Comparison of ENCODE assay signal across 8 cellular contexts in the genomic region with DNA sequence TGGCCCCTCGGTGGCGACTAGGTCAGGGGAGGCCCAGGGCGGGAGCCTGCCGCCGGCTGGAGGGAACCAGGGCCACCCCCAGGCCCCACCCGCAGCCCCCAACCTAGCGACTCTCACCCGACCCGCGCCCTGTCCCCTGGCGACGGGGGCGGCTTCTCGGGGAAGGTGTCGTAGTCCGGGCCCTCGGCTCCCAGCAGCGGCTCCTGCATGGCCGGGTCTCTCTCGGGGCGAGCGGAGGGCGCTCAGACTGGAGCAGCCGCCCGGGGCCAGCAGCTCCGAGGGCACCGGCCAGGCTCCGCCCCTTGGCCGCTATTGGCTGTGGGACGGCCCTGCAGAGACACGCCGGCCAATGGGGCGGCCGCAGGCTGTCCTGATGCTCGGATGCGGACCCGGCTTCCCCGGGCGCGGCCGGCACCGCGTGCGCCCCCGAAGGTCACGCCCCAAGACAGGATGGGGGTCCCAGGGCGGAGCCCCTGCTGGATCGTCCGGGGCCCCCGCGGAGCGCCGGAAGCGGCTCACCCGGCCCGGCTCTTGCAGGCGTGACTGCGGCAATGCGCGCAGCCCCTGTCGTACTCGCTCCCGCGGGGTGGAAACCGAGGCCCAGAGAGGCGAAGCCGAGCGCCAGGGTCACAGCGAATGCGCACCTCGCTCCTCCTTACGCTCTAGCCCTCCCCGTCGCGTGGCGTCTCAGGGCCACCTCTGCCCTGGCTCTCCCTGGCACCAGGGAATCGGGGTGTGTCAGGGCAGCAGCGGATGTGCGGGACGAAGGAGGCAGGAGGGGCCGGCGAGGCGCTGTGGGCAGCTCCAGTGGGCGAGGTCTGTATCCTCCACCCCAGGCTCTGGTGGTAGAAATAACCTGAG. TPM values are rescaled to one million over a fixed set of nuclear protein-coding genes. Genes with fewer than 3 reads are reported as not detected.
DNase-seq lines count a peak whose midpoint lies in the region; ATAC-seq, FAIRE-seq and TF ChIP-seq lines count a peak whose summit lies in the region.

A gene with protein sequence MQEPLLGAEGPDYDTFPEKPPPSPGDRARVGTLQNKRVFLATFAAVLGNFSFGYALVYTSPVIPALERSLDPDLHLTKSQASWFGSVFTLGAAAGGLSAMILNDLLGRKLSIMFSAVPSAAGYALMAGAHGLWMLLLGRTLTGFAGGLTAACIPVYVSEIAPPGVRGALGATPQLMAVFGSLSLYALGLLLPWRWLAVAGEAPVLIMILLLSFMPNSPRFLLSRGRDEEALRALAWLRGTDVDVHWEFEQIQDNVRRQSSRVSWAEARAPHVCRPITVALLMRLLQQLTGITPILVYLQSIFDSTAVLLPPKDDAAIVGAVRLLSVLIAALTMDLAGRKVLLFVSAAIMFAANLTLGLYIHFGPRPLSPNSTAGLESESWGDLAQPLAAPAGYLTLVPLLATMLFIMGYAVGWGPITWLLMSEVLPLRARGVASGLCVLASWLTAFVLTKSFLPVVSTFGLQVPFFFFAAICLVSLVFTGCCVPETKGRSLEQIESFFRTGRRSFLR (minus strand): TSS at position 249 of the 861 bp plus-strand sequence. CDS start 40 bp downstream, at position 209.

- peak within 1 kb of the TSS; percentile 68; the same call in 1 of the 2 replicates for H2BK12ac ChIP-seq in H1 (ENCODE audit: low read depth, low read length)

- H3K4me3 Mint-ChIP-seq in CD4-positive, alpha-beta T cell = peak within 1 kb of the TSS; percentile 78
- H3K4me3 Mint-ChIP-seq in memory B cell = peak within 1 kb of the TSS; percentile 91

- FAIRE-seq in H1 (lab: Jason Lieb, UNC) = no peak

- WGBS in H1 (ENCODE audit: extremely low coverage in 1 of 2, insufficient coverage in 1 of 2, insufficient read length in 1 of 2, insufficient replicate concordance in 2 of 2, low coverage in 1 of 2, low lambda C conversion rate in 2 of 2, missing lambda C conversion rate in 1 of 2), 2 experiments = 2% methylated on average over 79 of the region's 84 CpGs; no CpG with 5 or more reads in 1 of the 2 experiments

- H3K36me3 Mint-ChIP-seq in CD4-positive, alpha-beta T cell (ENCODE audit: low read depth) = no peaks in the 10 kb centered on the region
- peaks cover 6% of the 10 kb centered on the region for H3K36me3 Mint-ChIP-seq in memory B cell

- H4K5ac ChIP-seq in H1 (ENCODE audit: insufficient read length, low read depth, low read length) = peak within 1 kb of the TSS; percentile 86

- H2BK120ac ChIP-seq in H1 (replicated peaks; ENCODE audit: low read depth, low read length) = peak within 1 kb of the TSS; percentile 88

- peak within 1 kb of the TSS; percentile 51 for H3K14ac ChIP-seq in H1 (ENCODE audit: insufficient read length)

- no peak for TF ChIP-seq RAD21 in H1 (IDR thresholded peaks at IDR 0.05 in 1 of 2, conservative IDR thresholded peaks at IDR 0.05 in 1 of 2; ENCODE audit: low read depth in 2 of 2, low read length in 2 of 2)

- DNase-seq in CD4-positive, alpha-beta T cell = peak; percentile 56 to 79 (median 72)
- DNase-seq in NCI-H82 treated with DMSO at 0.1 percent for 48 hours (lab: John Stamatoyannopoulos, UW; ENCODE audit: unreplicated experiment) = peak; percentile 36
- peak; percentile 63 for DNase-seq in activated CD8-positive, alpha-beta memory T cell treated with anti-CD3 and anti-CD28 coated beads for 4 hours (ENCODE audit: low read depth in 2 of 2)
- peak; percentile 74 to 94 for DNase-seq in H1 (ENCODE audit: low read depth in 1 of 2, low spot score in 2 of 2)
- peak; percentile 71 to 75 for DNase-seq in memory B cell (ENCODE audit: low spot score in 2 of 2)
- DNase-seq in stimulated activated CD4-positive, alpha-beta T cell treated with anti-CD3 and anti-CD28 coated beads, TNF-alpha, amount 100 ng/mL, for 48 hours (ENCODE audit: low read depth in 3 of 3) = peak; percentile 62 to 77 (median 67)

- H3K56ac ChIP-seq in H1 (replicated peaks; ENCODE audit: insufficient read length, low read depth, low read length) = peak within 1 kb of the TSS; percentile 69

- H3K27me3 Mint-ChIP-seq in CD4-positive, alpha-beta T cell = no peaks in the 10 kb centered on the region
- H3K27me3 Mint-ChIP-seq in memory B cell = no peaks in the 10 kb centered on the region

- peaks cover 9% of the 10 kb centered on the region for H3K4me1 Mint-ChIP-seq in CD4-positive, alpha-beta T cell (ENCODE audit: low read depth)
- peaks cover 23% of the 10 kb centered on the region for H3K4me1 Mint-ChIP-seq in memory B cell

- H3K27ac ChIP-seq in CD4-positive, alpha-beta T cell (ENCODE audit: low read depth, low read length) = no peak within 1 kb of the TSS
- H3K27ac ChIP-seq in H1 (ENCODE audit: low read depth, low read length) = no peak within 1 kb of the TSS

- H4K91ac ChIP-seq in H1 (replicated peaks; ENCODE audit: insufficient read length, low read length) = peak within 1 kb of the TSS; percentile 96

- H3K9ac ChIP-seq in H1 (replicated peaks in 1 of 4; ENCODE audit: extremely low read depth in 1 of 4, low read depth in 3 of 4, low read length in 3 of 4) = peak within 1 kb of the TSS in 3 of 4 experiments; percentile 35 to 37 (median 37); a peak in 4 of 7 replicates

- POLR2A ChIA-PET in CD4-positive, alpha-beta T cell (lab: Charles Lee) = interaction anchor here (0.6 to 1.7 kb wide), 6 partner anchors 9 to 686 kb away, joined by 3 to 8 read pairs (median 4); partner anchors contain the start of genes REXO4 and RNU6ATAC
- POLR2A ChIA-PET in H1 (lab: Charles Lee; ENCODE audit: partially characterized antibody) = interaction anchor here (0.5 to 3.4 kb wide), 10 partner anchors 11 to 200 kb away, joined by 3 to 19 read pairs (median 4); partner anchors contain the start of genes CACFD1, MED22, REXO4 and RPL7A

- CTCF ChIA-PET in CD4-positive, alpha-beta T cell (lab: Charles Lee) = no interaction called here
- CTCF ChIA-PET in H1 (lab: Charles Lee; ENCODE audit: partially characterized antibody) = interaction anchor here (0.6 to 3.4 kb wide), 12 partner anchors 8 to 278 kb away, joined by 3 to 13 read pairs (median 4); no protein-coding TSS in a partner anchor

- peak; percentile 97 for ATAC-seq in CD4-positive, alpha-beta T cell (ENCODE audit: poor library complexity)
- ATAC-seq in GM19397 (IDR thresholded peaks at IDR 0.05; ENCODE audit: unreplicated experiment) (peak; percentile 87), HG03521 (IDR thresholded peaks at IDR 0.05; ENCODE audit: unreplicated experiment) (peak; percentile 89), memory B cell (ENCODE audit: low read depth) (peak; percentile 85)

- H3K36me3 ChIP-seq in H1 (ENCODE audit: control insufficient read depth in 2 of 4, insufficient read depth in 4 of 4, low read length in 3 of 4) = peaks cover 0 to 14% (median 6%) of the 10 kb centered on the region in 4 experiments; a peak in 5 of 8 replicates

- intact Hi-C loops in CD4-positive, alpha-beta T cell (cut with DNase I, micrococcal nuclease) = loop anchor here in 1 of 2 experiments (5.0 kb wide), 2 partner anchors 142 to 452 kb away; partner anchors contain the start of gene SURF6

- H2AFZ ChIP-seq in H1 (ENCODE audit: low read length) = peak within 1 kb of the TSS; percentile 54; the same call in 1 of the 2 replicates

- H4K20me1 ChIP-seq in H1 (replicated peaks in 1 of 2; ENCODE audit: control insufficient read depth in 1 of 2, insufficient read depth in 2 of 2, low read length in 2 of 2) = peaks cover 2 to 19% of the 10 kb centered on the region in 2 experiments

- H2BK15ac ChIP-seq in H1 (ENCODE audit: low read length) = peak within 1 kb of the TSS; percentile 5; the same call in 1 of the 2 replicates

- TF ChIP-seq EP300 in H1 (IDR thresholded peaks at IDR 0.05; ENCODE audit: borderline replicate concordance in 1 of 2, low read depth in 2 of 2, low read length in 2 of 2) = no peak

- 0 out of 2 replicates have a peak within 1 kb of the TSS, but pooled peaks have one; percentile 65 for H2AK5ac ChIP-seq in H1 (ENCODE audit: low read depth, low read length)

- H4K8ac ChIP-seq in H1 (ENCODE audit: extremely low read depth, insufficient read depth, low read length) = peak within 1 kb of the TSS; percentile 87

- peaks cover 6% of the 10 kb centered on the region; the same call in 1 of the 2 replicates for H3K23me2 ChIP-seq in H1 (ENCODE audit: low read depth, low read length)

- H3K27me3 ChIP-seq in CD4-positive, alpha-beta T cell (ENCODE audit: control insufficient read depth, insufficient read depth, low read length) = no peaks in the 10 kb centered on the region
- H3K27me3 ChIP-seq in H1 (replicated peaks in 1 of 4; ENCODE audit: control insufficient read depth in 3 of 4, extremely low read depth in 1 of 4, insufficient read depth in 3 of 4, low read length in 3 of 4) = peaks cover 0 to 4% (median 0%) of the 10 kb centered on the region in 4 experiments; a peak in 2 of 7 replicates

- H3K9me3 Mint-ChIP-seq in CD4-positive, alpha-beta T cell = no peaks in the 10 kb centered on the region
- H3K9me3 Mint-ChIP-seq in memory B cell = no peaks in the 10 kb centered on the region

- peak within 1 kb of the TSS; percentile 14 for H3K27ac Mint-ChIP-seq in CD4-positive, alpha-beta T cell
- H3K27ac Mint-ChIP-seq in memory B cell = peak within 1 kb of the TSS; percentile 80

- no peak within 1 kb of the TSS for H3K23ac ChIP-seq in H1 (ENCODE audit: insufficient read length)

- 0 out of 2 replicates have a peak within 1 kb of the TSS, but pooled peaks have one; percentile 57 for H2BK5ac ChIP-seq in H1 (ENCODE audit: low read depth, low read length)

- H3K79me2 ChIP-seq in H1 (ENCODE audit: control insufficient read depth in 1 of 2, insufficient read depth in 2 of 2, low read length in 2 of 2) = peaks cover 0 to 6% of the 10 kb centered on the region in 2 experiments; a peak in 1 of 4 replicates

- H3K4me2 ChIP-seq in H1 (ENCODE audit: insufficient read depth in 1 of 2, low read depth in 2 of 2, low read length in 2 of 2) = peak within 1 kb of the TSS; percentile 89 to 95

- peak within 1 kb of the TSS; percentile 4 for H3K4ac ChIP-seq in H1 (replicated peaks; ENCODE audit: insufficient read length, low read depth, low read length)

- H3K18ac ChIP-seq in H1 (ENCODE audit: extremely low read depth, low read length) = peak within 1 kb of the TSS; percentile 73

- H3K4me3 ChIP-seq in H1 (ENCODE audit: extremely low read depth in 1 of 4, insufficient read depth in 2 of 4, low read depth in 3 of 4, low read length in 4 of 4) = peak within 1 kb of the TSS; percentile 57 to 81 (median 60)

- H3K4me1 ChIP-seq in H1 (replicated peaks in 1 of 4; ENCODE audit: control insufficient read depth in 3 of 4, insufficient read depth in 4 of 4, low read length in 3 of 4) = peaks cover 0 to 7% (median 4%) of the 10 kb centered on the region in 4 experiments; a peak in 6 of 7 replicates

- peaks cover 2% of the 10 kb centered on the region; the same call in 1 of the 2 replicates for H3K79me1 ChIP-seq in H1 (ENCODE audit: low read depth, low read length)

- H2BK20ac ChIP-seq in H1 (ENCODE audit: low read length) = no peak within 1 kb of the TSS

- TF ChIP-seq CTCF in CD4-positive, alpha-beta T cell (IDR thresholded peaks at IDR 0.05) = no peak
- TF ChIP-seq CTCF in H1 (IDR thresholded peaks at IDR 0.05; ENCODE audit: control extremely low read depth in 1 of 3, insufficient read depth in 1 of 3, low read depth in 1 of 3, low read length in 3 of 3) = no peak

- TF ChIP-seq POLR2A in H1 (IDR thresholded peaks at IDR 0.05; ENCODE audit: control extremely low read depth in 1 of 2, low read depth in 2 of 2, low read length in 2 of 2) = peak in 1 of 2 experiments; percentile 71; a peak in 2 of 3 replicates

- no peaks in the 10 kb centered on the region for H3K9me3 ChIP-seq in CD4-positive, alpha-beta T cell (ENCODE audit: control insufficient read depth, low read length)
- H3K9me3 ChIP-seq in H1 (ENCODE audit: insufficient read depth in 2 of 2, low read depth in 1 of 2, low read length in 1 of 2) = no peaks in the 10 kb centered on the region

RNA-seq across cellular contexts. Expression of the gene that starts here (rescaled TPM):
- 1 to 10 TPM; 1.8 to 3.2 TPM for total RNA-seq in CD4-positive, alpha-beta T cell
- total RNA-seq in H1 (2021; fragmentation: NEBNext Ultra II Directional; extraction: Animal tissue kit (Norgen Biotek cat#: 25700)) = 16.6 and 17.9 TPM in 2 replicates
- 17.8 and 18.6 TPM in 2 replicates for polyA plus RNA-seq in H1 (2011; rRNA removed)
- polyA plus RNA-seq in H1 (2011; cell fraction: cytosol; rRNA removed) = 16.9 TPM
- polyA plus RNA-seq in H1 (2011; cell fraction: nucleus; rRNA removed) = 22.9 TPM
- polyA plus RNA-seq in H1 (2012, experiment 1 of 2) = 9.1 to 15.8 TPM (median 14.0 TPM) in 4 replicates
- polyA plus RNA-seq in H1 (2012, experiment 2 of 2) = 13.7 TPM
- 21.9 TPM for polyA plus RNA-seq in H1 (2013, experiment 1 of 2)
- polyA plus RNA-seq in H1 (2013, experiment 2 of 2) = 21.5 TPM
- polyA minus RNA-seq in H1 (2011; rRNA and poly(A)+ RNA removed) = 8.2 and 10.5 TPM in 2 replicates
- polyA minus RNA-seq in H1 (2011; cell fraction: cytosol; rRNA and poly(A)+ RNA removed) = 13.1 TPM
- 23.1 TPM for polyA minus RNA-seq in H1 (2011; cell fraction: nucleus; rRNA and poly(A)+ RNA removed)
